ENCODE assay signal across 8 cellular contexts in genomic region chr10:87862644-87863101, GRCh38. TPM values are rescaled to one million over a fixed set of nuclear protein-coding genes. Genes with fewer than 3 reads are reported as not detected.
DNase-seq lines count a peak whose midpoint lies in the region; ATAC-seq and TF ChIP-seq lines count a peak whose summit lies in the region.

No MANE protein-coding gene starts in this region.

- no peaks in the 10 kb centered on the region for H3K27me3 ChIP-seq in muscle layer of colon (ENCODE audit: control insufficient read depth in 1 of 2, insufficient read depth in 2 of 2, low read length in 2 of 2)

- no peaks in the 10 kb centered on the region for H3K36me3 ChIP-seq in muscle layer of colon (ENCODE audit: insufficient read depth, low read length)

- H3K9me3 ChIP-seq in muscle layer of colon (ENCODE audit: low read length): no peaks in the 10 kb centered on the region

- peak overlapping the region; percentile 83 for H3K9ac ChIP-seq in muscle layer of colon (ENCODE audit: low read length)

- no peaks in the 10 kb centered on the region for H3K4me1 ChIP-seq in muscle layer of colon (ENCODE audit: insufficient read depth, low read length)

- ATAC-seq in GM18511 (IDR thresholded peaks at IDR 0.05; ENCODE audit: unreplicated experiment) (peak; percentile 16), HG03066 (IDR thresholded peaks at IDR 0.05; ENCODE audit: low read depth, unreplicated experiment) (peak; percentile 14), SK-N-SH treated with all-trans-retinoic acid at 6 μM for 48 hours (peak; percentile 25), GM18519 (IDR thresholded peaks at IDR 0.05; ENCODE audit: low FRiP score, unreplicated experiment) (no peak)

- DNase-seq in AG20443 (ENCODE audit: low spot score) (peak; percentile 12), cortex of kidney (lab: John Stamatoyannopoulos, UW) (peak; percentile 20), SK-N-DZ (ENCODE audit: low spot score) (no peak)

- H3K4me3 ChIP-seq in muscle layer of colon (ENCODE audit: low read depth in 1 of 2, low read length in 2 of 2): peak overlapping the region; percentile 86 to 96

- H3K27ac ChIP-seq in muscle layer of colon (ENCODE audit: low read depth, low read length): peak overlapping the region; percentile 93

TF ChIP-seq in SK-N-SH treated with all-trans-retinoic acid at 6 μM for 48 hours, 23 proteins besides CTCF, POLR2A, EP300 and RAD21:
- no peak for TF ChIP-seq TOX (CRISPR knock-in tag; IDR thresholded peaks at IDR 0.05; ENCODE audit: borderline replicate concordance)
- TF ChIP-seq ZFP30 (CRISPR knock-in tag; IDR thresholded peaks at IDR 0.05): no peak
TF ChIP-seq in SK-N-SH treated with all-trans-retinoic acid at 6 μM for 48 hours: peak in this region for 0.

RNA-seq across cellular contexts. Expression of gene KLLN, which starts 0.7 kb away (rescaled TPM):
- polyA plus RNA-seq in SK-N-DZ (2014; cell fraction: cytosol; rRNA removed): 0.44 and 0.56 TPM in 2 replicates
- polyA plus RNA-seq in SK-N-DZ (2014; cell fraction: nucleus; rRNA removed): 0.05 and 0.07 TPM in 2 replicates

RNA-seq across cellular contexts. Expression of gene PTEN, which starts 0.8 kb away (rescaled TPM):
- 20.4 and 36.8 TPM in 2 replicates for polyA plus RNA-seq in SK-N-DZ (2014; cell fraction: cytosol; rRNA removed)
- 17.3 and 24.9 TPM in 2 replicates for polyA plus RNA-seq in SK-N-DZ (2014; cell fraction: nucleus; rRNA removed)

RNA-seq across cellular contexts. Expression of gene ATAD1, which starts 44.6 kb away (rescaled TPM):
- polyA plus RNA-seq in SK-N-DZ (2014; cell fraction: cytosol; rRNA removed): 59.3 and 60.5 TPM in 2 replicates
- 29.2 and 32.8 TPM in 2 replicates for polyA plus RNA-seq in SK-N-DZ (2014; cell fraction: nucleus; rRNA removed)
